In the genomic region with DNA sequence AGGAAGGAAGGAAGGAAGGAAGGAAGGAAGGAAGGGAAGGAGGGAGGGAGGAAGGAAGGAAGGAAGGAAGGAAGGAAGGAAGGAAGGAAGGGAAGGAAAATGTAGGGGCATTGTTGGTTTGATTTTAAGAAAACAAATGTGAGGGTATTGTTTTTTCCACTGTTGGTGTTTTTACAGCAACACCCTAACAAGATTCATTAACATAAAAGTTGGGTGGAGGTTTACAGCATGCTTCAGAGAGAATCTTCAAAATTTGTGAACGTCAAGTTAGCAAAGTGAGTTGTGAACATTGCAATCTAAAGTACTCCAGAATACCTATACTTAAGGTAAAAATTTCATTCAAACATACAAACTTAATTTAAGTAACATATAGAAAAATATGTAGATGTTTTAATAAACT, we compare ENCODE assay signal across 28 cellular contexts.
"Had no signal": no experiment of that assay in that cellular context is flagged by ENCODE, and none has a peak within 500 bp of the region (broad histone marks: within the 10 kb centered on the region; RNA-seq: fewer than 3 reads in every experiment).

No MANE protein-coding gene starts in this region.

- H3K4me3 ChIP-seq: adrenal gland, ascending aorta, body of pancreas, breast epithelium, cardiac muscle cell had no signal

- H3K27ac ChIP-seq: adrenal gland, ascending aorta, body of pancreas, brain microvascular endothelial cell, breast epithelium, cardiac muscle cell had no signal

- H3K36me3 ChIP-seq: adrenal gland, ascending aorta, brain microvascular endothelial cell, breast epithelium, cardiac muscle cell had no signal

- H3K27me3 ChIP-seq: adrenal gland, ascending aorta, body of pancreas, brain microvascular endothelial cell, breast epithelium, cardiac muscle cell had no signal

- H3K9me3 ChIP-seq: adrenal gland, ascending aorta, body of pancreas, breast epithelium had no signal

- DNase-seq: activated effector memory CD4-positive, alpha-beta T cell treated with anti-CD3 and anti-CD28 coated beads, Interleukin-2, amount 50 U/mL, for 16 hours; activated effector memory CD4-positive, alpha-beta T cell treated with Interleukin-2 at 50 U/mL for 16 hours; activated gamma-delta T cell treated with Interleukin-2 at 50 U/mL for 16 hours; activated naive CD4-positive, alpha-beta T cell; activated naive CD4-positive, alpha-beta T cell treated with anti-CD3 and anti-CD28 coated beads for 36 hours; activated naive CD4-positive, alpha-beta T cell treated with anti-CD3 and anti-CD28 coated beads, Interleukin-2, amount 10 ng/mL, durations not matched to agents 7 days and 5 days; activated naive CD4-positive, alpha-beta T cell treated with anti-CD3 and anti-CD28 coated beads, Interleukin-2, amount 50 U/mL, for 16 hours; activated naive CD4-positive, alpha-beta T cell treated with Interleukin-2 at 50 U/mL for 16 hours; activated naive CD8-positive, alpha-beta T cell treated with anti-CD3 and anti-CD28 coated beads for 36 hours; activated naive CD8-positive, alpha-beta T cell treated with anti-CD3 and anti-CD28 coated beads, Interleukin-2, amount 10 ng/mL, durations not matched to agents 7 days and 5 days; activated naive CD8-positive, alpha-beta T cell treated with anti-CD3 and anti-CD28 coated beads, Interleukin-2, amount 50 U/mL, for 24 hours; activated T-cell treated with anti-CD3 and anti-CD28 coated beads, Interleukin-2, amount 50 U/mL, for 24 hours; activated T-cell treated with anti-CD3 and anti-CD28 coated beads, Interleukin-2, amount 50 U/mL, for 4 hours; activated T-cell treated with anti-CD3 and anti-CD28 coated beads, Interleukin-2, amount 50 U/mL, for 48 hours; activated T-cell treated with anti-CD3 and anti-CD28 coated beads, Interleukin-2, amount 50 U/mL, for 72 hours; adrenal gland; amniotic stem cell; amygdala; anterior cingulate cortex; aorta; body of pancreas; brain microvascular endothelial cell; caudate nucleus; central memory CD4-positive, alpha-beta T cell; cerebellar nuclear complex had no signal

- H3K4me1 ChIP-seq: adrenal gland, ascending aorta, body of pancreas, breast epithelium had no signal
